20 cellular contexts compared by ENCODE assay signal in genomic region chrX:52368368-52369055, GRCh38. TPM values are rescaled to one million over a fixed set of nuclear protein-coding genes. Genes with fewer than 3 reads are reported as not detected.
DNase-seq lines count a peak whose midpoint lies in the region; ATAC-seq, FAIRE-seq and TF ChIP-seq lines count a peak whose summit lies in the region.
"Had no signal": no experiment of that assay in that cellular context is flagged by ENCODE, and none has a peak within 500 bp of the region (broad histone marks: within the 10 kb centered on the region; RNA-seq: fewer than 3 reads in every experiment).

Gene XAGE2, plus strand, starts transcription at chrX:52369021. Its CDS starts 994 bp downstream, at chrX:52370015.

- no peak within 1 kb of the TSS for H3K4me3 ChIP-seq in GM23338
- H3K4me3 ChIP-seq in H1 (ENCODE audit: extremely low read depth in 1 of 4, insufficient read depth in 2 of 4, low read depth in 3 of 4, low read length in 4 of 4): no peak within 1 kb of the TSS
- H3K4me3 ChIP-seq in trophoblast cell (ENCODE audit: low read depth, low read length): no peak within 1 kb of the TSS
- H3K4me3 ChIP-seq in body of pancreas: no peak within 1 kb of the TSS
- H3K4me3 ChIP-seq in esophagus squamous epithelium: no peak within 1 kb of the TSS
- H3K4me3 ChIP-seq: GM12878 had no signal

- intact Hi-C loops in body of pancreas (cut with DNase I) (no loop called here), esophagus squamous epithelium (cut with DNase I) (no loop called here)

- H3K9me3 ChIP-seq in H1 (ENCODE audit: insufficient read depth in 2 of 2, low read depth in 1 of 2, low read length in 1 of 2) (no peaks in the 10 kb centered on the region), trophoblast cell (ENCODE audit: insufficient read depth, low read depth, low read length) (no peaks in the 10 kb centered on the region), body of pancreas (no peaks in the 10 kb centered on the region), esophagus squamous epithelium (no peaks in the 10 kb centered on the region)

- POLR2A ChIA-PET in H1 (lab: Charles Lee; ENCODE audit: partially characterized antibody): no interaction called here

- no peak within 1 kb of the TSS for H3K23ac ChIP-seq in H1 (ENCODE audit: insufficient read length)
- no peak within 1 kb of the TSS for H3K23ac ChIP-seq in trophoblast cell (ENCODE audit: low read length)

- H2BK12ac ChIP-seq in H1 (ENCODE audit: low read depth, low read length): no peak within 1 kb of the TSS
- H2BK12ac ChIP-seq in trophoblast cell (ENCODE audit: low read length): peak within 1 kb of the TSS; percentile 44

- no peak within 1 kb of the TSS for H3K14ac ChIP-seq in H1 (ENCODE audit: insufficient read length)
- H3K14ac ChIP-seq in trophoblast cell (ENCODE audit: low read length): peak within 1 kb of the TSS; percentile 20

- ATAC-seq in GM23338: no peak
- no peak for ATAC-seq in body of pancreas
- ATAC-seq in HG02884 (IDR thresholded peaks at IDR 0.05; ENCODE audit: unreplicated experiment): no peak
- ATAC-seq: GM12878 had no signal

- no peaks in the 10 kb centered on the region for H3K23me2 ChIP-seq in H1 (ENCODE audit: low read depth, low read length)

- H3K4me3 Mint-ChIP-seq in GM23338: no peak within 1 kb of the TSS
- H3K4me3 Mint-ChIP-seq: CD4-positive, alpha-beta memory T cell had no signal

- H3K4me1 ChIP-seq in GM23338 (ENCODE audit: insufficient read depth): no peaks in the 10 kb centered on the region
- no peaks in the 10 kb centered on the region; a peak in 1 of 7 replicates for H3K4me1 ChIP-seq in H1 (replicated peaks in 1 of 4; ENCODE audit: control insufficient read depth in 3 of 4, insufficient read depth in 4 of 4, low read length in 3 of 4)
- peaks cover 2 to 3% of the 10 kb centered on the region in 2 experiments for H3K4me1 ChIP-seq in trophoblast cell (ENCODE audit: control insufficient read depth in 1 of 2, insufficient read depth in 2 of 2, low read length in 2 of 2)
- H3K4me1 ChIP-seq in body of pancreas: no peaks in the 10 kb centered on the region
- no peaks in the 10 kb centered on the region for H3K4me1 ChIP-seq in esophagus squamous epithelium

- H4K20me1 ChIP-seq in GM23338 (replicated peaks; ENCODE audit: insufficient read depth): no peaks in the 10 kb centered on the region
- H4K20me1 ChIP-seq in H1 (replicated peaks in 1 of 2; ENCODE audit: control insufficient read depth in 1 of 2, insufficient read depth in 2 of 2, low read length in 2 of 2): no peaks in the 10 kb centered on the region

- no peaks in the 10 kb centered on the region for H3F3A ChIP-seq in GM23338 (replicated peaks; ENCODE audit: low read depth)

- TF ChIP-seq POLR2A in H1 (IDR thresholded peaks at IDR 0.05; ENCODE audit: control extremely low read depth in 1 of 2, low read depth in 2 of 2, low read length in 2 of 2) (no peak), body of pancreas (IDR thresholded peaks at IDR 0.05) (no peak), esophagus squamous epithelium (IDR thresholded peaks at IDR 0.05) (no peak)

- no peaks in the 10 kb centered on the region for H3K4me1 Mint-ChIP-seq in GM23338
- H3K4me1 Mint-ChIP-seq: CD4-positive, alpha-beta memory T cell had no signal

- H2BK5ac ChIP-seq in H1 (ENCODE audit: low read depth, low read length) (no peak within 1 kb of the TSS), trophoblast cell (ENCODE audit: low read depth, low read length, poor library complexity) (peak within 1 kb of the TSS; percentile 13)

- TF ChIP-seq CTCF in GM23338 (conservative IDR thresholded peaks at IDR 0.05; ENCODE audit: low read depth in 2 of 2) (no peak), H1 (IDR thresholded peaks at IDR 0.05; ENCODE audit: control extremely low read depth in 1 of 3, insufficient read depth in 1 of 3, low read depth in 1 of 3, low read length in 3 of 3) (no peak), body of pancreas (IDR thresholded peaks at IDR 0.05) (no peak), esophagus squamous epithelium (IDR thresholded peaks at IDR 0.05) (no peak)

- H3K9me3 Mint-ChIP-seq in GM23338: no peaks in the 10 kb centered on the region; the same call in 2 of the 3 replicates
- H3K9me3 Mint-ChIP-seq: CD4-positive, alpha-beta memory T cell had no signal

- CTCF ChIA-PET in H1 (lab: Charles Lee; ENCODE audit: partially characterized antibody): no interaction called here

- no peak within 1 kb of the TSS for H2AK5ac ChIP-seq in H1 (ENCODE audit: low read depth, low read length)
- H2AK5ac ChIP-seq in trophoblast cell (ENCODE audit: low read length): no peak within 1 kb of the TSS

- H3K4me2 ChIP-seq in GM23338 (no peak within 1 kb of the TSS), H1 (ENCODE audit: insufficient read depth in 1 of 2, low read depth in 2 of 2, low read length in 2 of 2) (no peak within 1 kb of the TSS), trophoblast cell (ENCODE audit: low read length) (no peak within 1 kb of the TSS)

- H2BK15ac ChIP-seq in H1 (ENCODE audit: low read length): no peak within 1 kb of the TSS

- FAIRE-seq in H1 (lab: Jason Lieb, UNC): no peak
- FAIRE-seq: GM12878, GM19239 had no signal

- H3K79me2 ChIP-seq in GM23338 (replicated peaks; ENCODE audit: insufficient read depth): no peaks in the 10 kb centered on the region
- H3K79me2 ChIP-seq in H1 (ENCODE audit: control insufficient read depth in 1 of 2, insufficient read depth in 2 of 2, low read length in 2 of 2): no peaks in the 10 kb centered on the region
- H3K79me2 ChIP-seq in trophoblast cell (ENCODE audit: control insufficient read depth, insufficient read depth, low read length, poor library complexity): no peaks in the 10 kb centered on the region

- H4K91ac ChIP-seq in H1 (replicated peaks; ENCODE audit: insufficient read length, low read length) (no peak within 1 kb of the TSS), trophoblast cell (ENCODE audit: low read depth, low read length) (peak within 1 kb of the TSS; percentile 47)

- H2AFZ ChIP-seq in GM23338: no peak within 1 kb of the TSS
- peak within 1 kb of the TSS; percentile 90; the same call in 1 of the 2 replicates for H2AFZ ChIP-seq in H1 (ENCODE audit: low read length)
- H2AFZ ChIP-seq in trophoblast cell (ENCODE audit: insufficient read depth, low read length, poor library complexity): peak within 1 kb of the TSS; percentile 39

- 96% methylated on average over 9 of the region's 19 CpGs; no CpG with 5 or more reads in 1 of the 2 experiments for WGBS in H1 (ENCODE audit: extremely low coverage in 1 of 2, insufficient coverage in 1 of 2, insufficient read length in 1 of 2, insufficient replicate concordance in 2 of 2, low coverage in 1 of 2, low lambda C conversion rate in 2 of 2, missing lambda C conversion rate in 1 of 2), 2 experiments
- no CpG with 5 or more reads among the region's 19 CpGs for WGBS in trophoblast cell (ENCODE audit: extremely low coverage, insufficient coverage, insufficient read length)
- 68 to 70% methylated on average over 14 to 17 of the region's 19 CpGs for WGBS in body of pancreas, 2 donors
- WGBS in esophagus squamous epithelium, 2 donors: 80 to 84% methylated on average over 17 to 19 of the region's 19 CpGs

- no peak within 1 kb of the TSS for H3K56ac ChIP-seq in H1 (replicated peaks; ENCODE audit: insufficient read length, low read depth, low read length)

- no peak for TF ChIP-seq EP300 in H1 (IDR thresholded peaks at IDR 0.05; ENCODE audit: borderline replicate concordance in 1 of 2, low read depth in 2 of 2, low read length in 2 of 2)

- H4K8ac ChIP-seq in H1 (ENCODE audit: extremely low read depth, insufficient read depth, low read length): no peak within 1 kb of the TSS
- peak within 1 kb of the TSS; percentile 18 for H4K8ac ChIP-seq in trophoblast cell (ENCODE audit: low read depth, low read length)

- no peaks in the 10 kb centered on the region for H3K27me3 ChIP-seq in GM23338 (ENCODE audit: insufficient read depth)
- no peaks in the 10 kb centered on the region for H3K27me3 ChIP-seq in H1 (replicated peaks in 1 of 4; ENCODE audit: control insufficient read depth in 3 of 4, extremely low read depth in 1 of 4, insufficient read depth in 3 of 4, low read length in 3 of 4)
- no peaks in the 10 kb centered on the region for H3K27me3 ChIP-seq in trophoblast cell (ENCODE audit: insufficient read depth, low read length)
- H3K27me3 ChIP-seq in body of pancreas: no peaks in the 10 kb centered on the region
- H3K27me3 ChIP-seq in esophagus squamous epithelium: no peaks in the 10 kb centered on the region

- H2BK20ac ChIP-seq in H1 (ENCODE audit: low read length): no peak within 1 kb of the TSS

- H3K27ac Mint-ChIP-seq in GM23338: no peak within 1 kb of the TSS
- H3K27ac Mint-ChIP-seq: CD4-positive, alpha-beta memory T cell had no signal

- no peaks in the 10 kb centered on the region for H3K79me1 ChIP-seq in H1 (ENCODE audit: low read depth, low read length)
- peaks cover 7% of the 10 kb centered on the region for H3K79me1 ChIP-seq in trophoblast cell (ENCODE audit: low read length)

- no peak within 1 kb of the TSS for H3K9ac ChIP-seq in H1 (replicated peaks in 1 of 4; ENCODE audit: extremely low read depth in 1 of 4, low read depth in 3 of 4, low read length in 3 of 4)
- no peak within 1 kb of the TSS for H3K9ac ChIP-seq in trophoblast cell (ENCODE audit: low read length)

- H3K18ac ChIP-seq in H1 (ENCODE audit: extremely low read depth, low read length) (no peak within 1 kb of the TSS), trophoblast cell (ENCODE audit: low read length) (no peak within 1 kb of the TSS)

- H2BK120ac ChIP-seq in H1 (replicated peaks; ENCODE audit: low read depth, low read length): no peak within 1 kb of the TSS
- peak within 1 kb of the TSS; percentile 20 for H2BK120ac ChIP-seq in trophoblast cell (ENCODE audit: insufficient read depth, low read length, poor library complexity)

- H3K36me3 Mint-ChIP-seq in GM23338 (ENCODE audit: low read depth): no peaks in the 10 kb centered on the region
- H3K36me3 Mint-ChIP-seq: CD4-positive, alpha-beta memory T cell had no signal

- no peaks in the 10 kb centered on the region for H3K9me2 ChIP-seq in GM23338 (ENCODE audit: insufficient read depth)

- TF ChIP-seq RAD21 in H1 (IDR thresholded peaks at IDR 0.05 in 1 of 2, conservative IDR thresholded peaks at IDR 0.05 in 1 of 2; ENCODE audit: low read depth in 2 of 2, low read length in 2 of 2): no peak

- H4K12ac ChIP-seq in trophoblast cell (ENCODE audit: low read depth, low read length): no peak within 1 kb of the TSS

- H4K5ac ChIP-seq in H1 (ENCODE audit: insufficient read length, low read depth, low read length): no peak within 1 kb of the TSS

- no peak within 1 kb of the TSS for H3K4ac ChIP-seq in H1 (replicated peaks; ENCODE audit: insufficient read length, low read depth, low read length)
- no peak within 1 kb of the TSS for H3K4ac ChIP-seq in trophoblast cell (ENCODE audit: low read depth, low read length)

- H3K27me3 Mint-ChIP-seq in GM23338 (ENCODE audit: insufficient read depth, low read depth, poor library complexity): peaks cover 8% of the 10 kb centered on the region

- peak; percentile 5 for DNase-seq in GM23338 (ENCODE audit: low spot score)
- no peak for DNase-seq in H1 (ENCODE audit: low read depth in 1 of 2, low spot score in 2 of 2)
- peak; percentile 81 to 85 for DNase-seq in trophoblast cell
- DNase-seq in body of pancreas: no peak
- DNase-seq in esophagus squamous epithelium (lab: John Stamatoyannopoulos, UW): no peak
- no peak for DNase-seq in NCI-H69 (lab: John Stamatoyannopoulos, UW)
- DNase-seq: C1 segment of cervical spinal cord; CD4-positive, alpha-beta memory T cell; COR-L47; DMS153; DND-41; GDM1; GOT3; H7; HCEC 1CT had no signal

- no peaks in the 10 kb centered on the region for H3K36me3 ChIP-seq in GM23338 (ENCODE audit: insufficient read depth)
- H3K36me3 ChIP-seq in H1 (ENCODE audit: control insufficient read depth in 2 of 4, insufficient read depth in 4 of 4, low read length in 3 of 4): no peaks in the 10 kb centered on the region
- H3K36me3 ChIP-seq in trophoblast cell (ENCODE audit: control insufficient read depth in 1 of 2, insufficient read depth in 2 of 2, low read length in 2 of 2): no peaks in the 10 kb centered on the region
- no peaks in the 10 kb centered on the region for H3K36me3 ChIP-seq in body of pancreas (replicated peaks in 1 of 2; ENCODE audit: insufficient read depth in 1 of 2, low read depth in 2 of 2)
- no peaks in the 10 kb centered on the region for H3K36me3 ChIP-seq in esophagus squamous epithelium

- no peak within 1 kb of the TSS for H3K27ac ChIP-seq in GM23338 (ENCODE audit: low read depth)
- no peak within 1 kb of the TSS for H3K27ac ChIP-seq in H1 (ENCODE audit: low read depth, low read length)
- H3K27ac ChIP-seq in trophoblast cell (ENCODE audit: low read depth, low read length): peak within 1 kb of the TSS; percentile 31
- H3K27ac ChIP-seq in body of pancreas: no peak within 1 kb of the TSS
- no peak within 1 kb of the TSS for H3K27ac ChIP-seq in esophagus squamous epithelium

RNA-seq across cellular contexts. Expression of gene XAGE2, which starts in this region (rescaled TPM):
- not detected in 2 replicates for total RNA-seq in GM23338 (2014; rRNA removed; shearing (Covaris generic))
- polyA plus RNA-seq in GM23338 (2016; fragmentation: Nextera tagmentation; extraction: Ambion mirVana) (not detected in 2 replicates), H1 (2011; rRNA removed) (not detected in 2 replicates)
- total RNA-seq in H1 (2021; fragmentation: NEBNext Ultra II Directional; extraction: Animal tissue kit (Norgen Biotek cat#: 25700)): not detected in 2 replicates
- not detected for polyA plus RNA-seq in H1 (2011; cell fraction: cytosol; rRNA removed)
- not detected for polyA plus RNA-seq in H1 (2011; cell fraction: nucleus; rRNA removed)
- polyA plus RNA-seq in H1 (2012, experiment 1 of 2): not detected in 4 replicates
- not detected for polyA plus RNA-seq in H1 (2012, experiment 2 of 2)
- polyA plus RNA-seq in H1 (2013, experiment 1 of 2): not detected
- not detected for polyA plus RNA-seq in H1 (2013, experiment 2 of 2)
- polyA minus RNA-seq in H1 (2011; rRNA and poly(A)+ RNA removed): not detected in 2 replicates
- polyA minus RNA-seq in H1 (2011; cell fraction: cytosol; rRNA and poly(A)+ RNA removed): not detected
- not detected for polyA minus RNA-seq in H1 (2011; cell fraction: nucleus; rRNA and poly(A)+ RNA removed)
- 218 and 229 TPM in 2 replicates for polyA plus RNA-seq in trophoblast cell (2013)
- total RNA-seq in body of pancreas (not detected), esophagus squamous epithelium (not detected)
- total RNA-seq: A673; CD4-positive, alpha-beta memory T cell; GM12878; H7 had no signal
- polyA plus RNA-seq: BJ; CD4-positive, alpha-beta memory T cell; GM12878 had no signal

Comparison
In these comparisons a context has a peak if more than half of its experiments do, and no peak if none do; other contexts are left out.
1. Peak in DNase-seq in GM23338; RNA of the gene not detected or under 1 TPM.
2. DNase-seq: peak in trophoblast cell (2 of 2); none in H1 (0 of 2), body of pancreas (0 of 4), esophagus squamous epithelium (single experiment) and NCI-H69 (single experiment).